2 cellular contexts compared by ENCODE assay signal in the genomic region with DNA sequence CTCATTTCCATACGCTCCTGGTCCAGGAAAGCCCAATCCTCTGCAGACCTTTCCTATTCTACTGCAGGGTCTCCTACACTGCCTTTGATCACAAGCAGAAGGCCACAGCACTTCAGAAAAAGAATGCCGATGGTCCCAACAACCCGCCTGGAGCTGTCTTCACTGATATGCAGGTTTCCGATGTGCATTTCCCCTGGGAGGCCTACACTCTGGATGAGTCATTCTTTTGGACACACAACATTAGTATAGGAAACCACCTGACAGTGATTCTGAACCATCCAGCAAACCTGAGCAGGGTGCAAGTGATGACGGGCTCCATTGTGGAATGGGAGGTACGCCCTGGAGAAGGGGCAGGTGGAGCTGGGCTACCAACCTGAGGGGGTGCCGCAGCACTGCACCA.
TF ChIP-seq lines count a peak whose summit lies in the region.

No MANE protein-coding gene starts in this region.

TF ChIP-seq in HepG2, 621 proteins besides CTCF, POLR2A, EP300 and RAD21:
- TF ChIP-seq FOSL2 (CRISPR knock-in tag; IDR thresholded peaks at IDR 0.05) (peak; percentile 36; the same call in 1 of the 2 replicates), MAFG (CRISPR knock-in tag; IDR thresholded peaks at IDR 0.05) (no peak), ZNF230 (CRISPR knock-in tag; IDR thresholded peaks at IDR 0.05) (no peak)

TF ChIP-seq in K562, 482 proteins besides CTCF, POLR2A, EP300 and RAD21:
- no peak for TF ChIP-seq ZSCAN29 (IDR thresholded peaks at IDR 0.05)
- no peak for TF ChIP-seq RBM17 (IDR thresholded peaks at IDR 0.05; ENCODE audit: borderline replicate concordance, low read depth, low read length)
- no peak for TF ChIP-seq FOXK1 (CRISPR knock-in tag; IDR thresholded peaks at IDR 0.05; ENCODE audit: borderline replicate concordance)
- no peak for TF ChIP-seq NFATC3 (IDR thresholded peaks at IDR 0.05)
- TF ChIP-seq NCOA1 (IDR thresholded peaks at IDR 0.05; ENCODE audit: low read depth), result no peak
- TF ChIP-seq CBX8 (IDR thresholded peaks at IDR 0.05; ENCODE audit: borderline replicate concordance, extremely low read depth, low read depth, low read length, poor library complexity, severe bottlenecking), result no peak
- TF ChIP-seq IRF2 (CRISPR knock-in tag; IDR thresholded peaks at IDR 0.05), result no peak
- no peak for TF ChIP-seq SIN3B (IDR thresholded peaks at IDR 0.05; ENCODE audit: low read depth)
- no peak for TF ChIP-seq U2AF2 (optimal IDR thresholded peaks at IDR 0.05; ENCODE audit: low read depth, low read length)
- TF ChIP-seq NBN (IDR thresholded peaks at IDR 0.05; ENCODE audit: low read depth), result no peak
- TF ChIP-seq, protein P1, sequence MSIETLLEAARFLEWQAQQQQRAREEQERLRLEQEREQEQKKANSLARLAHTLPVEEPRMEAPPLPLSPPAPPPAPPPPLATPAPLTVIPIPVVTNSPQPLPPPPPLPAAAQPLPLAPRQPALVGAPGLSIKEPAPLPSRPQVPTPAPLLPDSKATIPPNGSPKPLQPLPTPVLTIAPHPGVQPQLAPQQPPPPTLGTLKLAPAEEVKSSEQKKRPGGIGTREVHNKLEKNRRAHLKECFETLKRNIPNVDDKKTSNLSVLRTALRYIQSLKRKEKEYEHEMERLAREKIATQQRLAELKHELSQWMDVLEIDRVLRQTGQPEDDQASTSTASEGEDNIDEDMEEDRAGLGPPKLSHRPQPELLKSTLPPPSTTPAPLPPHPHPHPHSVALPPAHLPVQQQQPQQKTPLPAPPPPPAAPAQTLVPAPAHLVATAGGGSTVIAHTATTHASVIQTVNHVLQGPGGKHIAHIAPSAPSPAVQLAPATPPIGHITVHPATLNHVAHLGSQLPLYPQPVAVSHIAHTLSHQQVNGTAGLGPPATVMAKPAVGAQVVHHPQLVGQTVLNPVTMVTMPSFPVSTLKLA (conservative IDR thresholded peaks at IDR 0.05), result no peak
- TF ChIP-seq FOSL1 (tag; conservative IDR thresholded peaks at IDR 0.05), result peak; percentile 75
- no peak for TF ChIP-seq HSF4 (CRISPR knock-in tag; IDR thresholded peaks at IDR 0.05; ENCODE audit: borderline replicate concordance)
- no peak for TF ChIP-seq CBFB (CRISPR knock-in tag; IDR thresholded peaks at IDR 0.05)
- no peak for TF ChIP-seq MCM7 (IDR thresholded peaks at IDR 0.05)
- TF ChIP-seq ZNF174 (CRISPR knock-in tag; IDR thresholded peaks at IDR 0.05), result no peak
- TF ChIP-seq PRMT5 (CRISPR knock-in tag; IDR thresholded peaks at IDR 0.05), result no peak
- TF ChIP-seq, protein P2, sequence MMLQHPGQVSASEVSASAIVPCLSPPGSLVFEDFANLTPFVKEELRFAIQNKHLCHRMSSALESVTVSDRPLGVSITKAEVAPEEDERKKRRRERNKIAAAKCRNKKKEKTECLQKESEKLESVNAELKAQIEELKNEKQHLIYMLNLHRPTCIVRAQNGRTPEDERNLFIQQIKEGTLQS (IDR thresholded peaks at IDR 0.05), result peak; percentile 80
- TF ChIP-seq, protein P2 (CRISPR knock-in tag; conservative IDR thresholded peaks at IDR 0.05), result no peak
- TF ChIP-seq KLF13 (tag; IDR thresholded peaks at IDR 0.05; ENCODE audit: borderline replicate concordance, low read depth), result no peak
- peak; percentile 82 for TF ChIP-seq JUND (IDR thresholded peaks at IDR 0.05; ENCODE audit: borderline replicate concordance, low read depth, low read length)
- peak; percentile 70; the same call in 2 of the 3 replicates for TF ChIP-seq JUND (tag; IDR thresholded peaks at IDR 0.05; ENCODE audit: borderline replicate concordance, low read depth, low read length)
- no peak for TF ChIP-seq RBM34 (IDR thresholded peaks at IDR 0.05; ENCODE audit: borderline replicate concordance, insufficient read depth, low read length)
- TF ChIP-seq DNMT1 (IDR thresholded peaks at IDR 0.05), result no peak
TF ChIP-seq in K562: peak in this region for 3.
